16 cellular contexts compared by ENCODE assay signal in genomic region chr17:68792042-68792685, GRCh38.
DNase-seq lines count a peak whose midpoint lies in the region; ATAC-seq, FAIRE-seq and TF ChIP-seq lines count a peak whose summit lies in the region.
"Had no signal": no experiment of that assay in that cellular context is flagged by ENCODE, and none has a peak within 500 bp of the region (broad histone marks: within the 10 kb centered on the region; RNA-seq: fewer than 3 reads in every experiment).

No MANE protein-coding gene starts in this region.

- POLR2A ChIA-PET in A549 (lab: Yijun Ruan, JAX) = no interaction called here

- no peaks in the 10 kb centered on the region for H3K36me3 ChIP-seq in adrenal gland (replicated peaks in 1 of 2)

- TF ChIP-seq POLR2A in A549 (IDR thresholded peaks at IDR 0.05; ENCODE audit: low read length) = no peak
- no peak for TF ChIP-seq POLR2A in adrenal gland (IDR thresholded peaks at IDR 0.05)

- H3K4me1 ChIP-seq in A549 = peaks cover 41% of the 10 kb centered on the region
- peaks cover 36 to 50% of the 10 kb centered on the region in 2 donors for H3K4me1 ChIP-seq in adrenal gland (replicated peaks in 1 of 2)

- DNase-seq in A549 (ENCODE audit: low read depth in 1 of 2, low spot score in 1 of 2) (no peak), adrenal gland (no peak), fibroblast of the aortic adventitia (ENCODE audit: low read depth) (peak; percentile 97), omental fat pad (ENCODE audit: low spot score) (no peak), NCI-H748 treated with DMSO at 0.1 percent for 48 hours (lab: John Stamatoyannopoulos, UW) (no peak)
- no peak for DNase-seq in stimulated activated CD4-positive, alpha-beta T cell treated with anti-CD3 and anti-CD28 coated beads, Interleukin-1b, Interleukin-23, amount 100 ng/mL, for 48 hours
- no peak for DNase-seq in effector CD8-positive, alpha-beta T cell (lab: John Stamatoyannopoulos, UW)
- DNase-seq: activated CD4-positive, CD25-positive, alpha-beta regulatory T cell; left cardiac atrium; natural killer cell; NCI-H1105 treated with DMSO at 0.1 percent for 48 hours; NCI-H345; OCI-M1; stimulated activated naive CD4-positive, alpha-beta T cell treated with Interleukin-2 at 50 U/mL for 16 hours had no signal

- no peaks in the 10 kb centered on the region for H3K27me3 ChIP-seq in adrenal gland

- H3K27ac ChIP-seq in A549 = peak overlapping the region in 1 of 2 experiments; percentile 79; a peak in 3 of 6 replicates
- H3K27ac ChIP-seq in adrenal gland = peak overlapping the region in 4 of 5 donors; percentile 12 to 91 (median 85)

- no peak for TF ChIP-seq EP300 in A549 (IDR thresholded peaks at IDR 0.05)

- H3K4me2 ChIP-seq in A549 = peak overlapping the region; percentile 57; the same call in 2 of the 3 replicates

- TF ChIP-seq CTCF in A549 (IDR thresholded peaks at IDR 0.05) (no peak), adrenal gland (IDR thresholded peaks at IDR 0.05) (no peak), fibroblast of the aortic adventitia (IDR thresholded peaks at IDR 0.05; ENCODE audit: insufficient read depth, low read length) (no peak), omental fat pad (IDR thresholded peaks at IDR 0.05) (no peak)

- no peak for TF ChIP-seq RAD21 in A549 (conservative IDR thresholded peaks at IDR 0.05 in 1 of 2, IDR thresholded peaks at IDR 0.05 in 1 of 2)

- no peak for FAIRE-seq in A549 (lab: Jason Lieb, UNC)
- FAIRE-seq: GM19239 had no signal

- intact Hi-C loops in adrenal gland (cut with DNase I) = no loop called here

- no peak overlapping the region for H3K4me3 ChIP-seq in A549
- no peak overlapping the region for H3K4me3 ChIP-seq in adrenal gland
- H3K4me3 ChIP-seq in fibroblast of the aortic adventitia (ENCODE audit: low read depth, low read length) = no peak overlapping the region

- CTCF ChIA-PET in A549 (lab: Yijun Ruan, JAX) = interaction anchor here (0.6 to 11.8 kb wide), 4 partner anchors 15 to 446 kb away, joined by 3 to 128 read pairs (median 3); no protein-coding TSS in a partner anchor

- peaks cover 6% of the 10 kb centered on the region; the same call in 1 of the 3 replicates for H3K9me3 ChIP-seq in A549
- no peaks in the 10 kb centered on the region for H3K9me3 ChIP-seq in adrenal gland (replicated peaks in 1 of 3)

- 64% methylated on average over 3 of the region's 3 CpGs for WGBS in A549 (ENCODE audit: missing lambda C conversion rate)
- 12 to 22% (median 15%) methylated on average over 3 of the region's 3 CpGs for WGBS in adrenal gland, 4 donors

- ATAC-seq in A549 (no peak), omental fat pad (ENCODE audit: low FRiP score) (peak; percentile 28), HG03460 (IDR thresholded peaks at IDR 0.05; ENCODE audit: unreplicated experiment) (no peak)
- ATAC-seq: natural killer cell had no signal

TF ChIP-seq in A549, 52 proteins besides CTCF, POLR2A, EP300 and RAD21:
- TF ChIP-seq CEBPB (IDR thresholded peaks at IDR 0.05) = peak; percentile 75 to 80; a peak in 3 of 4 replicates
- no peak for TF ChIP-seq ZC3H11A (IDR thresholded peaks at IDR 0.05)
- TF ChIP-seq PHF8 (IDR thresholded peaks at IDR 0.05; ENCODE audit: borderline replicate concordance, low read depth) = no peak
